Comparison of ENCODE assay signal across 8 cellular contexts in the genomic region with DNA sequence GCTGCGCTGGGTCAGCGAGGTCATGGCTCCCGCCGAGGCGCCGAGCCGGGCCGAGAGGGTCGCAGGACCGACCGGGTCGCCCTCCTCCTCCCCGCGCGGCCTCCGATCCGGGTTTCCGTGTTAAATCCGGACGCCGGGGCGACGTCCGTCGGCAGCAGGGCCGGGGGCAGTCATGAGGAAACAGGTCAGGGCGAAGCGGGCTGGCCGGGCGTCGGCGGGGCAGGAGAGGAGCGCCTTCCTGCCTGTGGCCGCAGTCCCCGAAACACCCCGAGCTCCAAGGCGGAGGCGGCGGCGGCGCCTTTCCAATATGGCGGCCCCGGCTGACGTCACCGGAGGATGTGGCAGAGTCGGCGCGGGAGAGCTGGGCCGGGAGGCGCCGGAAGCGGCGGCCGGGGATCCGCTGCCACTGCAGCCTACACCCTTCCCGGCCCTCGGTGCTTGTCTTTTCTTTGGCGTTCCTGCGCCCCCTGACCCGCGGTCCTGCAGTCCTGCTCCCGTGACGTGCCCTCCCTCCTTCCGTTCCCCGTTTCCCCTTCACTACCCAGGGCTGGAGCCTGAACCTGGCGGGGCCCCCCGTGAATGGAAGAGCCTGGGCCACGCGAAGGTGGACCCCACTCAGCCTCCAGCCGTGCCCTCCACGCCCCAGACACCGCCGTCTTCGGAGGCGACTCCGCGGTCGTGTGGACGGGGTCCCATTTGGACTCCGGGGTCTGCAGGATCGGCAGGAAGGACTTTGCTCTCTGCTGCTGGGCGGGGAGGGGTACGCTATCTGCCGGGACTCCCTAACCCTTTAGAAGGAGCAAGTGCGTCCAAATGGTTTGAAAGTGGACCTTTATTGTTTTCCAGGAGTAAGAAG. TPM values are rescaled to one million over a fixed set of nuclear protein-coding genes. Genes with fewer than 3 reads are reported as not detected.
DNase-seq lines count a peak whose midpoint lies in the region; ATAC-seq lines count a peak whose summit lies in the region.

A gene (minus strand): TSS at position 309 of the 856 bp plus-strand sequence. CDS start 285 bp downstream, at position 24.

- H3K4me1 Mint-ChIP-seq in memory B cell = peaks cover 20% of the 10 kb centered on the region

- H3K36me3 Mint-ChIP-seq in memory B cell = peaks cover 6% of the 10 kb centered on the region

- ATAC-seq in GM21360 (IDR thresholded peaks at IDR 0.05; ENCODE audit: unreplicated experiment) (peak; percentile 81), memory B cell (ENCODE audit: low read depth) (peak; percentile 90)

- peak within 1 kb of the TSS; percentile 98 for H3K4me3 Mint-ChIP-seq in memory B cell

- peak within 1 kb of the TSS; percentile 96 for H3K27ac Mint-ChIP-seq in memory B cell

- H3K27me3 Mint-ChIP-seq in memory B cell = no peaks in the 10 kb centered on the region

- peak; percentile 79 for DNase-seq in CMK (ENCODE audit: low read depth)
- DNase-seq in HT-29 (ENCODE audit: low spot score) = peak; percentile 95
- peak; percentile 84 for DNase-seq in NK-92 treated with Interleukin-12 subunit alpha and Interleukin-12 subunit beta, amount 100 ng/mL, for 24 hours (lab: John Stamatoyannopoulos, UW)
- DNase-seq in activated CD8-positive, alpha-beta memory T cell treated with anti-CD3 and anti-CD28 coated beads for 24 hours = peak; percentile 96
- DNase-seq in effector CD8-positive, alpha-beta T cell (lab: John Stamatoyannopoulos, UW) = peak; percentile 83
- DNase-seq in memory B cell (ENCODE audit: low spot score in 2 of 2) = peak; percentile 80 to 88
- peak; percentile 85 for DNase-seq in stimulated activated CD8-positive, alpha-beta memory T cell treated with anti-CD3 and anti-CD28 coated beads, Interleukin-12 subunit alpha, Interleukin-12 subunit beta, amount 100 ng/mL, for 1 hour (ENCODE audit: low read depth)

- H3K9me3 Mint-ChIP-seq in memory B cell = no peaks in the 10 kb centered on the region

RNA-seq across cellular contexts. Expression of the gene that starts here (rescaled TPM):
- total RNA-seq in HT-29 (2014; rRNA removed; shearing (Covaris generic)) = 132 and 158 TPM in 2 replicates

Comparison
In these comparisons a context has a peak if more than half of its experiments do, and no peak if none do; other contexts are left out.
1. Peak in every context shown above with its lines: DNase-seq and ATAC-seq.